ENCODE assay signal across 8 cellular contexts in the genomic region with DNA sequence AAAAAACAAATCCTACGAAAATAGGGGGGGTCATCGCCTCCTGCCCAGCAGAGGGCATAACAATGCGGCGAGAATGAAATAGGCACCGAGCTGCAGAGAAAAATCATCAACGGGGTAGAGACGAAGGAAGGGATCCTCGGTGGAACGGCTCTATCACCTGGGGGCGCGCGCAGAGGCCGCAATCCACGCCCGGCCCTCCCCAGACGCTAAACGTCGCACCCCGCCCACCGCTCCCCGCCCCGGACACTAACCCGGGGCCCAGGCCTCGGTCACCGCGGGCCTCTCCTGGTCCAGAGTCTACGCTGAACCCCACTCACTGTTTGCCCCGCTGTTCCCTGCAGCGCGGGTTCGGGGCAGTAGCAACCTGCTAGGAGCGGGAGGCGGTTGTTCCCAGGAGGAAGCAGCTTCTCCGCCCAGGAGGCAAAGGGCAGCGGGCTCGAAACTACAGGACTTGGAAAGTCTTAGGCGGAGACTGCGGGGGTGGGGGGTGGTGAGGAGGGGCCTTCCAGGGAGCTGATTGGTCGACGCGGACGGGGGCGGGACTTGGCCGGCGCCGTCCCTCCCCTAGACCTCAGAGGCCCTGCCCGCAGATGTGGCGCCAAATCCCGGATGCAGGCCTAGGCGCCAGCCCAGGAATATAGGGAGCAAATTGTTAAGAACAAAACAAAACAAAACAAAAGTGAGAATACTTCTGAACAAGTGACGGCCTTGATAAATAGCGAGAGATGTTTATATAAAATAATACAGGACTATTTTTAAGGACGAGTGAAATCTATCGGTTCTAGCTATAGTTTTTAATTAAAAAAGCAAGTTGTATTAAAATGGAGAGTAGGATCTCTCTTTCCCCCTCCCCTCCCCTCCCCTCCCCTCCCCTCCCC. TPM values are rescaled to one million over a fixed set of nuclear protein-coding genes. Genes with fewer than 3 reads are reported as not detected.
DNase-seq lines count a peak whose midpoint lies in the region; ATAC-seq and TF ChIP-seq lines count a peak whose summit lies in the region.

A gene with protein sequence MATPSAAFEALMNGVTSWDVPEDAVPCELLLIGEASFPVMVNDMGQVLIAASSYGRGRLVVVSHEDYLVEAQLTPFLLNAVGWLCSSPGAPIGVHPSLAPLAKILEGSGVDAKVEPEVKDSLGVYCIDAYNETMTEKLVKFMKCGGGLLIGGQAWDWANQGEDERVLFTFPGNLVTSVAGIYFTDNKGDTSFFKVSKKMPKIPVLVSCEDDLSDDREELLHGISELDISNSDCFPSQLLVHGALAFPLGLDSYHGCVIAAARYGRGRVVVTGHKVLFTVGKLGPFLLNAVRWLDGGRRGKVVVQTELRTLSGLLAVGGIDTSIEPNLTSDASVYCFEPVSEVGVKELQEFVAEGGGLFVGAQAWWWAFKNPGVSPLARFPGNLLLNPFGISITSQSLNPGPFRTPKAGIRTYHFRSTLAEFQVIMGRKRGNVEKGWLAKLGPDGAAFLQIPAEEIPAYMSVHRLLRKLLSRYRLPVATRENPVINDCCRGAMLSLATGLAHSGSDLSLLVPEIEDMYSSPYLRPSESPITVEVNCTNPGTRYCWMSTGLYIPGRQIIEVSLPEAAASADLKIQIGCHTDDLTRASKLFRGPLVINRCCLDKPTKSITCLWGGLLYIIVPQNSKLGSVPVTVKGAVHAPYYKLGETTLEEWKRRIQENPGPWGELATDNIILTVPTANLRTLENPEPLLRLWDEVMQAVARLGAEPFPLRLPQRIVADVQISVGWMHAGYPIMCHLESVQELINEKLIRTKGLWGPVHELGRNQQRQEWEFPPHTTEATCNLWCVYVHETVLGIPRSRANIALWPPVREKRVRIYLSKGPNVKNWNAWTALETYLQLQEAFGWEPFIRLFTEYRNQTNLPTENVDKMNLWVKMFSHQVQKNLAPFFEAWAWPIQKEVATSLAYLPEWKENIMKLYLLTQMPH (minus strand): TSS at position 467 of the 878 bp plus-strand sequence. CDS start 25,568 bp downstream, outside the sequence.

- peak within 1 kb of the TSS; percentile 93 for H3K4me3 Mint-ChIP-seq in activated T-cell treated with anti-CD3 and anti-CD28 coated beads, Interleukin-2, amount 50 U/mL, for 4 hours

- POLR2A ChIA-PET in PC-9 (lab: Charles Lee; ENCODE audit: unreplicated experiment) = interaction anchor here (0.6 to 0.7 kb wide), 5 partner anchors 29 to 939 kb away, joined by 3 to 27 read pairs (median 5); no protein-coding TSS in a partner anchor

- DNase-seq in DMS53 treated with DMSO at 0.1 percent for 48 hours (lab: John Stamatoyannopoulos, UW; ENCODE audit: unreplicated experiment) (peak; percentile 92), PC-9 (peak; percentile 84 to 91)
- DNase-seq in activated T-cell treated with anti-CD3 and anti-CD28 coated beads, Interleukin-2, amount 50 U/mL, for 4 hours = peak; percentile 89
- peak; percentile 76 to 87 for DNase-seq in stimulated activated CD8-positive, alpha-beta memory T cell treated with anti-CD3 and anti-CD28 coated beads, Interleukin-7, amount 100 ng/mL, for 4 hours (ENCODE audit: low read depth in 2 of 2)

- CTCF ChIA-PET in PC-9 (lab: Charles Lee) = interaction anchor here (0.6 to 1.1 kb wide), 5 partner anchors 9 to 1007 kb away, joined by 3 to 7 read pairs (median 4); no protein-coding TSS in a partner anchor

- BruUV-seq in PC-9 (replicated peaks; lab: Mats Ljungman, UMichigan) = TSS peak; percentile 55

- peaks cover 2% of the 10 kb centered on the region for H3K27me3 Mint-ChIP-seq in activated T-cell treated with anti-CD3 and anti-CD28 coated beads, Interleukin-2, amount 50 U/mL, for 4 hours (ENCODE audit: low read depth)

- H2AFZ ChIP-seq in PC-9 = peak within 1 kb of the TSS; percentile 90

- no peak for TF ChIP-seq RAD21 in Ishikawa (IDR thresholded peaks at IDR 0.05; ENCODE audit: low read depth)

- H3K36me3 Mint-ChIP-seq in activated T-cell treated with anti-CD3 and anti-CD28 coated beads, Interleukin-2, amount 50 U/mL, for 4 hours (ENCODE audit: insufficient read depth) = no peaks in the 10 kb centered on the region

- H3K27me3 ChIP-seq in PC-9 (ENCODE audit: insufficient read depth, low read depth) (no peaks in the 10 kb centered on the region), esophagus (ENCODE audit: control insufficient read depth in 1 of 2, insufficient read depth in 2 of 2, low read length in 2 of 2) (no peaks in the 10 kb centered on the region), muscle layer of duodenum (ENCODE audit: low read depth, low read length) (no peaks in the 10 kb centered on the region)

- peak; percentile 69 for TF ChIP-seq CTCF in PC-9 (conservative IDR thresholded peaks at IDR 0.05)

- peak within 1 kb of the TSS; percentile 70 for H3K27ac ChIP-seq in PC-9
- H3K27ac ChIP-seq in esophagus (ENCODE audit: low read depth in 2 of 2, low read length in 1 of 2) = peak within 1 kb of the TSS; percentile 97 to 98
- H3K27ac ChIP-seq in muscle layer of duodenum (ENCODE audit: low read length) = peak within 1 kb of the TSS; percentile 96

- peaks cover 12% of the 10 kb centered on the region; the same call in 1 of the 2 replicates for H3F3A ChIP-seq in PC-9 (ENCODE audit: insufficient read depth, low read depth)

- no peaks in the 10 kb centered on the region for H3K36me3 ChIP-seq in PC-9 (ENCODE audit: low read depth)
- no peaks in the 10 kb centered on the region for H3K36me3 ChIP-seq in esophagus (ENCODE audit: control insufficient read depth in 2 of 2, insufficient read depth in 2 of 2, low read length in 1 of 2)
- no peaks in the 10 kb centered on the region for H3K36me3 ChIP-seq in muscle layer of duodenum (ENCODE audit: control insufficient read depth in 1 of 2, insufficient read depth in 2 of 2, low read length in 2 of 2)

- no peaks in the 10 kb centered on the region for H3K9me3 ChIP-seq in PC-9 (ENCODE audit: insufficient read depth, low read depth)
- no peaks in the 10 kb centered on the region for H3K9me3 ChIP-seq in esophagus (ENCODE audit: control insufficient read depth in 2 of 2, insufficient read depth in 1 of 2, low read depth in 1 of 2, low read length in 1 of 2)
- H3K9me3 ChIP-seq in muscle layer of duodenum (ENCODE audit: control insufficient read depth in 1 of 2, low read length in 2 of 2) = no peaks in the 10 kb centered on the region

- intact Hi-C loops in PC-9 (cut with micrococcal nuclease; ENCODE audit: unreplicated experiment) = no loop called here

- H3K4me1 Mint-ChIP-seq in activated T-cell treated with anti-CD3 and anti-CD28 coated beads, Interleukin-2, amount 50 U/mL, for 4 hours (ENCODE audit: low read depth) = peaks cover 30% of the 10 kb centered on the region

- peak within 1 kb of the TSS; percentile 82 for H3K4me2 ChIP-seq in PC-9

- TF ChIP-seq EP300 in Ishikawa (IDR thresholded peaks at IDR 0.05; ENCODE audit: borderline replicate concordance) = no peak; the same call in 1 of the 2 replicates

- H3K79me2 ChIP-seq in PC-9 (ENCODE audit: low read depth) = peaks cover 40% of the 10 kb centered on the region

- no peaks in the 10 kb centered on the region for H4K20me1 ChIP-seq in PC-9 (ENCODE audit: insufficient read depth)

- H3K9me2 ChIP-seq in PC-9 (ENCODE audit: insufficient read depth) = no peaks in the 10 kb centered on the region

- WGBS in esophagus, 2 donors = 2% methylated on average over 46 to 54 of the region's 54 CpGs

- H3K4me1 ChIP-seq in PC-9 (replicated peaks; ENCODE audit: insufficient read depth) (peaks cover 18% of the 10 kb centered on the region), esophagus (ENCODE audit: control insufficient read depth in 2 of 2, insufficient read depth in 2 of 2, low read length in 1 of 2) (peaks cover 0 to 2% of the 10 kb centered on the region in 2 donors), muscle layer of duodenum (ENCODE audit: control insufficient read depth in 1 of 2, insufficient read depth in 2 of 2, low read length in 2 of 2) (peaks cover 10 to 20% of the 10 kb centered on the region in 2 donors)

- H3K4me3 ChIP-seq in PC-9 (peak within 1 kb of the TSS; percentile 79), esophagus (ENCODE audit: low read depth in 1 of 2, low read length in 2 of 2) (peak within 1 kb of the TSS; percentile 81 to 92), muscle layer of duodenum (ENCODE audit: low read depth in 1 of 2, low read length in 2 of 2) (peak within 1 kb of the TSS; percentile 85 to 95)

- peak; percentile 91 for ATAC-seq in GM21576 (IDR thresholded peaks at IDR 0.05; ENCODE audit: unreplicated experiment)
- peak; percentile 97 for ATAC-seq in activated T-cell treated with anti-CD3 and anti-CD28 coated beads, Interleukin-2, amount 50 U/mL, for 4 hours

- no peaks in the 10 kb centered on the region for H3K9me3 Mint-ChIP-seq in activated T-cell treated with anti-CD3 and anti-CD28 coated beads, Interleukin-2, amount 50 U/mL, for 4 hours

TF ChIP-seq in Ishikawa, 13 proteins besides CTCF, POLR2A, EP300 and RAD21:
- TF ChIP-seq, protein P1, sequence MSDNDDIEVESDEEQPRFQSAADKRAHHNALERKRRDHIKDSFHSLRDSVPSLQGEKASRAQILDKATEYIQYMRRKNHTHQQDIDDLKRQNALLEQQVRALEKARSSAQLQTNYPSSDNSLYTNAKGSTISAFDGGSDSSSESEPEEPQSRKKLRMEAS (IDR thresholded peaks at IDR 0.05) = peak; percentile 22; the same call in 1 of the 2 replicates
- TF ChIP-seq TEAD4 (IDR thresholded peaks at IDR 0.05) = no peak
- TF ChIP-seq CEBPB (IDR thresholded peaks at IDR 0.05) = no peak
- peak; percentile 85 for TF ChIP-seq TAF1 (IDR thresholded peaks at IDR 0.05; ENCODE audit: low read depth)
- TF ChIP-seq NFIC (IDR thresholded peaks at IDR 0.05) = peak; percentile 40; the same call in 1 of the 2 replicates
- peak; percentile 94 for TF ChIP-seq EGR1 (IDR thresholded peaks at IDR 0.05)

RNA-seq across cellular contexts. Expression of the gene that starts here (rescaled TPM):
- 41.5 and 44.6 TPM in 2 replicates for total RNA-seq in PC-9 (2021)
- 1 to 10 TPM; 2.7 to 4.1 (median 3.9) TPM for total RNA-seq in activated T-cell treated with anti-CD3 and anti-CD28 coated beads, Interleukin-2, amount 50 U/mL, for 4 hours
- polyA plus RNA-seq in esophagus = 1 to 10 TPM; 7.4 to 8.8 TPM

Comparison
In these comparisons a context has a peak if more than half of its experiments do, and no peak if none do; other contexts are left out.
1. Peak in every context shown above with its lines: DNase-seq, ATAC-seq, H3K4me3 ChIP-seq and H3K27ac ChIP-seq.